In genomic region chr16:11909653-11910551, GRCh38 we compare ENCODE assay signal across 13 cellular contexts. TPM values are rescaled to one million over a fixed set of nuclear protein-coding genes. Genes with fewer than 3 reads are reported as not detected.
DNase-seq lines count a peak whose midpoint lies in the region; ATAC-seq and TF ChIP-seq lines count a peak whose summit lies in the region.
"Had no signal": no experiment of that assay in that cellular context is flagged by ENCODE, and none has a peak within 500 bp of the region (broad histone marks: within the 10 kb centered on the region; RNA-seq: fewer than 3 reads in every experiment).

No MANE protein-coding gene starts in this region.

- in situ Hi-C loops in transverse colon (cut with MboI; ENCODE audit: low pct_ligation_motif_present in 1 of 4, low pct_unique_long_range_greater_than_20kb in 1 of 4, low sequenced_read_pairs in 3 of 4), result no loop called here

- H3K27me3 Mint-ChIP-seq in MCF 10A (ENCODE audit: insufficient read depth, unreplicated experiment), result no peaks in the 10 kb centered on the region
- H3K27me3 Mint-ChIP-seq: CD4-positive, alpha-beta memory T cell had no signal

- H3K9me2 ChIP-seq in SU-DHL-6 (replicated peaks; ENCODE audit: insufficient read depth, low read length), result no peaks in the 10 kb centered on the region

- no peaks in the 10 kb centered on the region for H3K9me3 Mint-ChIP-seq in MCF 10A (ENCODE audit: unreplicated experiment)
- H3K9me3 Mint-ChIP-seq: CD4-positive, alpha-beta memory T cell had no signal

- H4K20me1 ChIP-seq in SU-DHL-6 (ENCODE audit: low read depth, low read length), result peaks cover 33% of the 10 kb centered on the region

- ATAC-seq in HG03039 (IDR thresholded peaks at IDR 0.05; ENCODE audit: unreplicated experiment), result no peak

- peaks cover 97% of the 10 kb centered on the region for H3K79me2 ChIP-seq in SU-DHL-6 (ENCODE audit: insufficient read depth, low read length)

- CTCF ChIA-PET in MCF 10A (lab: Yijun Ruan, JAX), result no interaction called here

- H3K27ac ChIP-seq in breast epithelium, result no peak overlapping the region
- H3K27ac ChIP-seq in SU-DHL-6 (ENCODE audit: low read depth, low read length), result peak overlapping the region; percentile 4; the same call in 1 of the 2 replicates
- peak overlapping the region; percentile 38 to 78 (median 60) for H3K27ac ChIP-seq in transverse colon
- H3K27ac ChIP-seq: skin epidermis had no signal

- intact Hi-C loops in MCF 10A (cut with micrococcal nuclease) (loop anchor here (5.0 kb wide), 1 partner anchor 157 kb away; no protein-coding TSS in a partner anchor), breast epithelium (cut with DNase I; ENCODE audit: low total_unique reads) (no loop called here), transverse colon (cut with DNase I; ENCODE audit: low total_unique reads) (no loop called here)

- 63 to 74% methylated on average over 13 to 18 of the region's 18 CpGs for WGBS in transverse colon (ENCODE audit: low coverage in 1 of 2), 2 donors

- no peak for TF ChIP-seq CTCF in MCF 10A (IDR thresholded peaks at IDR 0.05; ENCODE audit: unreplicated experiment)
- no peak for TF ChIP-seq CTCF in breast epithelium (IDR thresholded peaks at IDR 0.05)
- no peak for TF ChIP-seq CTCF in SU-DHL-6 (IDR thresholded peaks at IDR 0.05; ENCODE audit: insufficient read depth, low read length, poor library complexity, severe bottlenecking)
- TF ChIP-seq CTCF in fibroblast of the aortic adventitia (IDR thresholded peaks at IDR 0.05; ENCODE audit: insufficient read depth, low read length), result no peak
- no peak for TF ChIP-seq CTCF in transverse colon (IDR thresholded peaks at IDR 0.05)

- H2AFZ ChIP-seq in SU-DHL-6 (ENCODE audit: low read depth, low read length, severe bottlenecking), result no peak overlapping the region

- no peak overlapping the region for H3K9ac ChIP-seq in SU-DHL-6 (ENCODE audit: low read length)

- H3K27ac Mint-ChIP-seq in MCF 10A (ENCODE audit: low read depth, unreplicated experiment), result peak overlapping the region; percentile 63

- TF ChIP-seq EP300 in transverse colon (IDR thresholded peaks at IDR 0.05; ENCODE audit: low read depth), result no peak

- DNase-seq in MCF 10A (ENCODE audit: unreplicated experiment) (no peak), breast epithelium (ENCODE audit: low spot score in 2 of 2) (no peak), fibroblast of the aortic adventitia (ENCODE audit: low read depth) (peak; percentile 52), transverse colon (no peak), NCI-H1930 (lab: John Stamatoyannopoulos, UW) (no peak)
- DNase-seq in activated CD8-positive, alpha-beta memory T cell treated with anti-CD3 and anti-CD28 coated beads, Interleukin-2, amount 50 U/mL, for 4 hours, result no peak
- DNase-seq: activated CD4-positive, alpha-beta T cell treated with anti-CD3 and anti-CD28 coated beads for 4 hours; CD4-positive, alpha-beta memory T cell; NCI-H1694 treated with DMSO at 0.1 percent for 48 hours had no signal

- H3K27me3 ChIP-seq in breast epithelium, result no peaks in the 10 kb centered on the region
- H3K27me3 ChIP-seq in SU-DHL-6 (ENCODE audit: low read length), result no peaks in the 10 kb centered on the region
- H3K27me3 ChIP-seq in transverse colon, result no peaks in the 10 kb centered on the region

- H3F3A ChIP-seq in SU-DHL-6 (ENCODE audit: insufficient read depth), result no peaks in the 10 kb centered on the region

- peaks cover 7% of the 10 kb centered on the region for H3K36me3 Mint-ChIP-seq in MCF 10A (ENCODE audit: insufficient read depth, unreplicated experiment)

- H3K4me3 ChIP-seq in breast epithelium (no peak overlapping the region), SU-DHL-6 (ENCODE audit: insufficient read depth, low read length, poor library complexity, severe bottlenecking) (no peak overlapping the region), fibroblast of the aortic adventitia (ENCODE audit: low read depth, low read length) (no peak overlapping the region), transverse colon (no peak overlapping the region)
- H3K4me3 ChIP-seq: skin epidermis had no signal

- no TSS peak for BruUV-seq in MCF 10A (replicated peaks; lab: Mats Ljungman, UMichigan)

- H3K9me3 ChIP-seq in breast epithelium, result no peaks in the 10 kb centered on the region
- H3K9me3 ChIP-seq in SU-DHL-6 (ENCODE audit: insufficient read depth, low read length), result no peaks in the 10 kb centered on the region
- no peaks in the 10 kb centered on the region for H3K9me3 ChIP-seq in transverse colon

- peaks cover 24% of the 10 kb centered on the region for H3K4me1 Mint-ChIP-seq in MCF 10A (ENCODE audit: insufficient read depth, unreplicated experiment)

- H3K4me1 ChIP-seq in breast epithelium (peaks cover 4 to 13% of the 10 kb centered on the region in 2 donors), transverse colon (peaks cover 11 to 66% (median 36%) of the 10 kb centered on the region in 4 donors)

- H3K36me3 ChIP-seq in breast epithelium, result no peaks in the 10 kb centered on the region
- H3K36me3 ChIP-seq in SU-DHL-6 (ENCODE audit: low read length), result 0 out of 2 replicates have a peak, but pooled peaks cover 4% of the 10 kb centered on the region
- H3K36me3 ChIP-seq in transverse colon, result no peaks in the 10 kb centered on the region

- peak overlapping the region; percentile 6 for H3K4me2 ChIP-seq in SU-DHL-6 (ENCODE audit: low read depth, low read length, poor library complexity, severe bottlenecking)

- POLR2A ChIA-PET in MCF 10A (lab: Yijun Ruan, JAX), result no interaction called here

- TF ChIP-seq POLR2A in breast epithelium (IDR thresholded peaks at IDR 0.05) (no peak), transverse colon (IDR thresholded peaks at IDR 0.05) (no peak)

- H3K4me3 Mint-ChIP-seq in MCF 10A (ENCODE audit: unreplicated experiment), result no peak overlapping the region

RNA-seq across cellular contexts. Expression of gene GSPT1, which starts 5.9 kb away (rescaled TPM):
- 163 and 199 TPM in 2 replicates for total RNA-seq in MCF 10A (2022)
- total RNA-seq in breast epithelium, result 10 to 100 TPM; 61.3 to 68.5 (median 67.6) TPM
- total RNA-seq in fibroblast of the aortic adventitia (ENCODE audit: low replicate concordance), result 106 and 126 TPM in 2 replicates
- 10 to 100 TPM; 29.9 to 98.9 (median 64.6) TPM for total RNA-seq in transverse colon

RNA-seq across cellular contexts. Expression of gene NPIPB2, which starts 31.9 kb away (rescaled TPM):
- 17.2 and 17.4 TPM in 2 replicates for total RNA-seq in MCF 10A (2022)
- 10 to 100 TPM; 14.8 to 23.9 (median 20.3) TPM for total RNA-seq in breast epithelium
- total RNA-seq in fibroblast of the aortic adventitia (ENCODE audit: low replicate concordance), result 0.63 and 1.6 TPM in 2 replicates
- 10 to 100 TPM in 3 of 4 donors, 1 to 10 TPM in 1; 8.7 to 92.3 (median 25.2) TPM for total RNA-seq in transverse colon

RNA-seq across cellular contexts. Expression of gene TNFRSF17, which starts 55.1 kb away (rescaled TPM):
- total RNA-seq in MCF 10A (2022) (not detected in 2 replicates), breast epithelium (under 1 TPM in 2 of 3 donors, not detected in 1; 0.44 to 0.98 TPM), fibroblast of the aortic adventitia (ENCODE audit: low replicate concordance) (not detected in 2 replicates), transverse colon (1 to 10 TPM in 2 of 4 donors, not detected in 2; 1.2 to 6.0 TPM)
- total RNA-seq: CD4-positive, alpha-beta memory T cell; lung microvascular endothelial cell had no signal

RNA-seq across cellular contexts. Expression of gene RSL1D1, which starts 58.6 kb away (rescaled TPM):
- total RNA-seq in MCF 10A (2022) (302 and 406 TPM in 2 replicates), breast epithelium (100 to 1,000 TPM; 150 to 219 (median 172) TPM), fibroblast of the aortic adventitia (ENCODE audit: low replicate concordance) (178 and 183 TPM in 2 replicates), transverse colon (100 to 1,000 TPM in 1 of 4 donors, 10 to 100 TPM in 3; 41.5 to 120 (median 65.9) TPM)

Comparison
In these comparisons a context has a peak if more than half of its experiments do, and no peak if none do; other contexts are left out.
1. H3K27ac ChIP-seq: peak in SU-DHL-6 (single experiment) and transverse colon (4 of 4); none in breast epithelium (0 of 2).